ENCODE assay signal across 20 cellular contexts in genomic region chr5:3995954-3996619, GRCh38.
"Had no signal": no experiment of that assay in that cellular context is flagged by ENCODE, and none has a peak within 500 bp of the region (broad histone marks: within the 10 kb centered on the region; RNA-seq: fewer than 3 reads in every experiment).

No MANE protein-coding gene starts in this region.

- H3K36me3 ChIP-seq: neutrophil, sigmoid colon, tibial nerve, upper lobe of right lung, vagina had no signal

- H3K27me3 ChIP-seq: foreskin keratinocyte, neutrophil, testis, tibial nerve, upper lobe of right lung, vagina had no signal

- H3K9me3 ChIP-seq: neutrophil, psoas muscle, testis, upper lobe of right lung had no signal

- H3K4me3 ChIP-seq: lung, psoas muscle, sigmoid colon, skin epidermis, testis, tibial nerve, upper lobe of right lung, vagina had no signal

- DNase-seq: dermis blood vessel endothelial cell; erythroblast; foreskin keratinocyte; kidney; left cardiac atrium; left ventricle myocardium superior; mesenchymal stem cell; naive B cell; psoas muscle; sigmoid colon; stimulated activated CD8-positive, alpha-beta memory T cell treated with anti-CD3 and anti-CD28 coated beads, Interleukin-4, amount 100 ng/mL, for 48 hours; testis; upper lobe of right lung had no signal

- H3K4me1 ChIP-seq: foreskin keratinocyte, psoas muscle, sigmoid colon, testis, tibial nerve, vagina had no signal

- FAIRE-seq: colon, kidney had no signal

- H3K27ac ChIP-seq: foreskin keratinocyte, neutrophil, psoas muscle, sigmoid colon, skin epidermis, testis, tibial nerve, upper lobe of right lung, vagina had no signal

- ATAC-seq: foreskin keratinocyte; left cardiac atrium; psoas muscle; stimulated activated effector memory CD8-positive, alpha-beta T cell treated with anti-CD3 and anti-CD28 coated beads, Interleukin-12 subunit alpha, Interleukin-12 subunit beta, amount 100 ng/mL, for 72 hours; upper lobe of right lung had no signal
